14 cellular contexts compared by ENCODE assay signal in the genomic region with DNA sequence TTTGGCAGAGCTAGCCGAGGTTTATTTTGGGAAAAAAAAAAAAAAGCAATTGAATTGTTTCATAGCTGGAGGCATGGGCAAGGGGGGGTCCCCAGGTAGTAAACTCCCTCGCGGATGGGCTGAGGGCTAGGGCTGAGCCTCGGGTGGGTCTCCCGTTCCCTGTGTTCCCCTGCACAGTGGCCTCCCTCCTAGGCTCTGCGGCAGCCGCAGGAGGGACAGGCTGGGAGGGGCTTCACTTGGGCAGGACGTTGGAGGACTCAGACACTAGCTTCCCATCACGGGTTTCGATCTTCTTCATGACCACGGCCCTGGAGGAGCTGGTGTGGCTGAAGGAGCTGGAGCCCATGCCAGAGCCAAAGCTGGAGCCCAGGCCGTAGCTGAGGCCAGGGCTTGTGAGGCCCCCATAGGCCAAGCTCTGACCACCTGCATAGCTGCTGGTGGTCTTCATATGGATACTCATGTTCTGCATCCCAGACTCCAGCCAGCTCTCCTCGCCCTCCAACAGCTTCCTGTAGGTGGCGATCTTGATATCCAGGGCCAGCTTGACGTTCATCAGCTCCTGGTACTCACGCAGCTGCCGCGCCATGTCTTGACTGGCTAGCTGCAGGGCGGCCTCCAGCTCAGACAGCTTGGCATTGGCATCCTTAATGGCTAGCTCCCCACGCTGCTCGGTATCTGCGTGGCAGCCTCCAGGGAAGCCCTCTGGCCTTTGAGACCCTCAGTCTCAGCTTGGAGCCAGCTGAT.
DNase-seq lines count a peak whose midpoint lies in the region; ATAC-seq and TF ChIP-seq lines count a peak whose summit lies in the region.
"Had no signal": no experiment of that assay in that cellular context is flagged by ENCODE, and none has a peak within 500 bp of the region (broad histone marks: within the 10 kb centered on the region; RNA-seq: fewer than 3 reads in every experiment).

No MANE protein-coding gene starts in this region.

- DNase-seq in activated CD4-positive, alpha-beta T cell treated with anti-CD3 and anti-CD28 coated beads, Interleukin-2, amount 10 ng/mL, durations not matched to agents 7 days and 5 days: peak; percentile 12
- no peak for DNase-seq in activated CD4-positive, alpha-beta T cell treated with anti-CD3 and anti-CD28 coated beads, Interleukin-2, amount 50 U/mL, for 4 hours
- DNase-seq in HT-29 (ENCODE audit: low spot score) (peak; percentile 7), cerebellar cortex (ENCODE audit: low spot score) (peak; percentile 13), progenitor cell of endocrine pancreas (ENCODE audit: low spot score, unreplicated experiment) (no peak), NCI-H345 (lab: John Stamatoyannopoulos, UW) (no peak)
- no peak for DNase-seq in activated CD8-positive, alpha-beta memory T cell treated with anti-CD3 and anti-CD28 coated beads, Interleukin-2, amount 10 ng/mL, durations not matched to agents 7 days and 5 days
- DNase-seq: activated T-cell treated with anti-CD3 and anti-CD28 coated beads, Interleukin-2, amount 50 U/mL, for 4 hours; NCI-H187 treated with DMSO at 0.1 percent for 48 hours; Peyer's patch; right cardiac atrium; T-helper 9 cell; thyroid gland had no signal

- no peaks in the 10 kb centered on the region for H3K27me3 Mint-ChIP-seq in activated CD4-positive, alpha-beta T cell treated with anti-CD3 and anti-CD28 coated beads, Interleukin-2, amount 10 ng/mL, durations not matched to agents 7 days and 5 days
- no peaks in the 10 kb centered on the region for H3K27me3 Mint-ChIP-seq in progenitor cell of endocrine pancreas
- no peaks in the 10 kb centered on the region for H3K27me3 Mint-ChIP-seq in activated CD8-positive, alpha-beta memory T cell treated with anti-CD3 and anti-CD28 coated beads, Interleukin-2, amount 10 ng/mL, durations not matched to agents 7 days and 5 days

- no peak overlapping the region for H3K27ac Mint-ChIP-seq in activated CD4-positive, alpha-beta T cell treated with anti-CD3 and anti-CD28 coated beads, Interleukin-2, amount 10 ng/mL, durations not matched to agents 7 days and 5 days
- H3K27ac Mint-ChIP-seq in progenitor cell of endocrine pancreas: no peak overlapping the region
- no peak overlapping the region for H3K27ac Mint-ChIP-seq in activated CD8-positive, alpha-beta memory T cell treated with anti-CD3 and anti-CD28 coated beads, Interleukin-2, amount 10 ng/mL, durations not matched to agents 7 days and 5 days

- CTCF ChIA-PET in activated CD4-positive, alpha-beta T cell treated with anti-CD3 and anti-CD28 coated beads, Interleukin-2, amount 10 ng/mL, durations not matched to agents 7 days and 5 days (lab: Charles Lee): interaction anchor here (0.9 kb wide), 1 partner anchor 12 kb away, joined by 3 read pairs; no protein-coding TSS in a partner anchor
- CTCF ChIA-PET in activated CD8-positive, alpha-beta memory T cell treated with anti-CD3 and anti-CD28 coated beads, Interleukin-2, amount 10 ng/mL, durations not matched to agents 7 days and 5 days (lab: Charles Lee): interaction anchor here (0.6 kb wide), 1 partner anchor 71 kb away, joined by 3 read pairs; no protein-coding TSS in a partner anchor

- no peaks in the 10 kb centered on the region for H3K9me3 Mint-ChIP-seq in activated CD4-positive, alpha-beta T cell treated with anti-CD3 and anti-CD28 coated beads, Interleukin-2, amount 10 ng/mL, durations not matched to agents 7 days and 5 days
- H3K9me3 Mint-ChIP-seq in progenitor cell of endocrine pancreas (ENCODE audit: low read depth): no peaks in the 10 kb centered on the region
- no peaks in the 10 kb centered on the region for H3K9me3 Mint-ChIP-seq in activated CD8-positive, alpha-beta memory T cell treated with anti-CD3 and anti-CD28 coated beads, Interleukin-2, amount 10 ng/mL, durations not matched to agents 7 days and 5 days (ENCODE audit: low read depth)
- H3K9me3 Mint-ChIP-seq: activated T-cell treated with anti-CD3 and anti-CD28 coated beads, Interleukin-2, amount 50 U/mL, for 4 hours had no signal

- H3K4me3 Mint-ChIP-seq in activated CD4-positive, alpha-beta T cell treated with anti-CD3 and anti-CD28 coated beads, Interleukin-2, amount 10 ng/mL, durations not matched to agents 7 days and 5 days: no peak overlapping the region
- H3K4me3 Mint-ChIP-seq in progenitor cell of endocrine pancreas (ENCODE audit: low read depth): no peak overlapping the region
- no peak overlapping the region for H3K4me3 Mint-ChIP-seq in activated CD8-positive, alpha-beta memory T cell treated with anti-CD3 and anti-CD28 coated beads, Interleukin-2, amount 10 ng/mL, durations not matched to agents 7 days and 5 days
- H3K4me3 Mint-ChIP-seq: activated T-cell treated with anti-CD3 and anti-CD28 coated beads, Interleukin-2, amount 50 U/mL, for 4 hours had no signal

- no peaks in the 10 kb centered on the region for H3K36me3 Mint-ChIP-seq in activated CD4-positive, alpha-beta T cell treated with anti-CD3 and anti-CD28 coated beads, Interleukin-2, amount 10 ng/mL, durations not matched to agents 7 days and 5 days (ENCODE audit: low read depth)
- peaks cover 10% of the 10 kb centered on the region for H3K36me3 Mint-ChIP-seq in progenitor cell of endocrine pancreas (ENCODE audit: insufficient read depth)
- H3K36me3 Mint-ChIP-seq in activated CD8-positive, alpha-beta memory T cell treated with anti-CD3 and anti-CD28 coated beads, Interleukin-2, amount 10 ng/mL, durations not matched to agents 7 days and 5 days: peaks cover 1% of the 10 kb centered on the region

- peaks cover 14% of the 10 kb centered on the region for H3K4me1 Mint-ChIP-seq in activated CD4-positive, alpha-beta T cell treated with anti-CD3 and anti-CD28 coated beads, Interleukin-2, amount 10 ng/mL, durations not matched to agents 7 days and 5 days
- peaks cover 3% of the 10 kb centered on the region for H3K4me1 Mint-ChIP-seq in progenitor cell of endocrine pancreas (ENCODE audit: low read depth)
- peaks cover 13% of the 10 kb centered on the region for H3K4me1 Mint-ChIP-seq in activated CD8-positive, alpha-beta memory T cell treated with anti-CD3 and anti-CD28 coated beads, Interleukin-2, amount 10 ng/mL, durations not matched to agents 7 days and 5 days

- TF ChIP-seq CTCF in progenitor cell of endocrine pancreas (IDR thresholded peaks at IDR 0.05; ENCODE audit: unreplicated experiment): peak; percentile 9

- no peak for ATAC-seq in activated CD8-positive, alpha-beta memory T cell treated with anti-CD3 and anti-CD28 coated beads, Interleukin-2, amount 10 ng/mL, durations not matched to agents 7 days and 5 days
- no peak for ATAC-seq in HG03045 (IDR thresholded peaks at IDR 0.05; ENCODE audit: unreplicated experiment)
- ATAC-seq: activated T-cell treated with anti-CD3 and anti-CD28 coated beads, Interleukin-2, amount 50 U/mL, for 4 hours; right cardiac atrium had no signal

- POLR2A ChIA-PET in activated CD4-positive, alpha-beta T cell treated with anti-CD3 and anti-CD28 coated beads, Interleukin-2, amount 10 ng/mL, durations not matched to agents 7 days and 5 days (lab: Charles Lee): no interaction called here

Comparison
In these comparisons a context has a peak if more than half of its experiments do, and no peak if none do; other contexts are left out.
1. DNase-seq: peak in activated CD4-positive, alpha-beta T cell treated with anti-CD3 and anti-CD28 coated beads, Interleukin-2, amount 10 ng/mL, durations not matched to agents 7 days and 5 days (single experiment), HT-29 (single experiment) and cerebellar cortex (single experiment); none in activated CD4-positive, alpha-beta T cell treated with anti-CD3 and anti-CD28 coated beads, Interleukin-2, amount 50 U/mL, for 4 hours (0 of 2), progenitor cell of endocrine pancreas (single experiment), NCI-H345 (single experiment) and activated CD8-positive, alpha-beta memory T cell treated with anti-CD3 and anti-CD28 coated beads, Interleukin-2, amount 10 ng/mL, durations not matched to agents 7 days and 5 days (single experiment).